15 cellular contexts compared by ENCODE assay signal in genomic region chr19:10206226-10206873, GRCh38. TPM values are rescaled to one million over a fixed set of nuclear protein-coding genes. Genes with fewer than 3 reads are reported as not detected.
DNase-seq lines count a peak whose midpoint lies in the region; ATAC-seq, FAIRE-seq and TF ChIP-seq lines count a peak whose summit lies in the region.
"Had no signal": no experiment of that assay in that cellular context is flagged by ENCODE, and none has a peak within 500 bp of the region (broad histone marks: within the 10 kb centered on the region; RNA-seq: fewer than 3 reads in every experiment).

No MANE protein-coding gene starts in this region.

- no peak for FAIRE-seq in HepG2 (lab: Jason Lieb, UNC)
- FAIRE-seq: GM18507 had no signal

- intact Hi-C loops in HepG2 (cut with micrococcal nuclease; ENCODE audit: unreplicated experiment) = no loop called here
- intact Hi-C loops in right lobe of liver (cut with DNase I) = no loop called here
- intact Hi-C loops in Right ventricle myocardium superior (cut with DNase I) = no loop called here

- H3K27ac ChIP-seq in HepG2 (ENCODE audit: extremely low read length, insufficient read depth, low read length) (no peak overlapping the region), right lobe of liver (no peak overlapping the region), SK-N-SH (ENCODE audit: low read depth in 2 of 2, low read length in 1 of 2) (no peak overlapping the region)
- H3K27ac ChIP-seq: ascending aorta, sigmoid colon, suprapubic skin had no signal

- DNase-seq in HepG2 (ENCODE audit: low spot score) = peak; percentile 45
- no peak for DNase-seq in right lobe of liver
- no peak for DNase-seq in SK-N-SH
- peak; percentile 69 for DNase-seq in fibroblast of mammary gland (ENCODE audit: low read depth)
- no peak for DNase-seq in Right ventricle myocardium superior
- DNase-seq: 8988T, activated T-cell treated with anti-CD3 and anti-CD28 coated beads for 4 hours, NCI-H524 treated with DMSO at 0.1 percent for 48 hours, sigmoid colon had no signal

- no peak for TF ChIP-seq POLR2A in HepG2 (IDR thresholded peaks at IDR 0.05; ENCODE audit: insufficient read depth in 1 of 2, low read depth in 2 of 2, low read length in 2 of 2)
- no peak for TF ChIP-seq POLR2A in right lobe of liver (IDR thresholded peaks at IDR 0.05)

- H3K79me2 ChIP-seq in HepG2 (ENCODE audit: insufficient read depth, low read length) = no peaks in the 10 kb centered on the region
- no peaks in the 10 kb centered on the region for H3K79me2 ChIP-seq in SK-N-SH (ENCODE audit: insufficient read depth)

- no peak for TF ChIP-seq RAD21 in HepG2 (CRISPR knock-in tag; IDR thresholded peaks at IDR 0.05)
- no peak for TF ChIP-seq RAD21 in SK-N-SH (IDR thresholded peaks at IDR 0.05; ENCODE audit: low read length)

- H3F3A ChIP-seq in SK-N-SH (replicated peaks; ENCODE audit: insufficient read depth) = no peaks in the 10 kb centered on the region

- H3K9me2 ChIP-seq in SK-N-SH = no peaks in the 10 kb centered on the region

- peak; percentile 92 for ATAC-seq in HepG2
- ATAC-seq in right lobe of liver = no peak
- ATAC-seq in HG03571 (IDR thresholded peaks at IDR 0.05; ENCODE audit: unreplicated experiment) = no peak
- ATAC-seq in Right ventricle myocardium superior (ENCODE audit: poor library complexity) = no peak
- ATAC-seq in HG03457 (IDR thresholded peaks at IDR 0.05; ENCODE audit: unreplicated experiment) = no peak
- no peak for ATAC-seq in HG02981 (IDR thresholded peaks at IDR 0.05; ENCODE audit: unreplicated experiment)

- CTCF ChIA-PET in HepG2 (lab: Yijun Ruan, JAX; ENCODE audit: low intra/inter-chr PET ratio, low total read pairs) (no interaction called here), SK-N-SH (lab: Yijun Ruan, JAX) (interaction anchor here (0.9 kb wide), 1 partner anchor 13 kb away, joined by 6 read pairs; no protein-coding TSS in a partner anchor)

- H3K9ac ChIP-seq in HepG2 (ENCODE audit: insufficient read depth, low read depth, low read length) (no peak overlapping the region), SK-N-SH (no peak overlapping the region)

- 18% methylated on average over 5 of the region's 10 CpGs for WGBS in HepG2 (ENCODE audit: low lambda C conversion rate)
- 81% methylated on average over 4 of the region's 10 CpGs for WGBS in right lobe of liver (ENCODE audit: insufficient coverage, low coverage, low lambda C conversion rate, missing lambda C conversion rate)
- WGBS in SK-N-SH (ENCODE audit: low lambda C conversion rate) = 52% methylated on average over 4 of the region's 10 CpGs

- no peak for TF ChIP-seq EP300 in HepG2 (IDR thresholded peaks at IDR 0.05; ENCODE audit: low read depth in 2 of 2, low read length in 2 of 2)
- TF ChIP-seq EP300 in HepG2 (CRISPR knock-in tag; IDR thresholded peaks at IDR 0.05; ENCODE audit: borderline replicate concordance) = 0 out of 2 replicates have a peak, but pooled peaks have one; percentile 18
- TF ChIP-seq EP300 in SK-N-SH (IDR thresholded peaks at IDR 0.05; ENCODE audit: borderline replicate concordance in 1 of 2, low read depth in 1 of 2, low read length in 1 of 2) = no peak

- TF ChIP-seq CTCF in HepG2 (CRISPR knock-in tag; IDR thresholded peaks at IDR 0.05) = no peak
- no peak for TF ChIP-seq CTCF in right lobe of liver (IDR thresholded peaks at IDR 0.05)
- no peak for TF ChIP-seq CTCF in SK-N-SH (IDR thresholded peaks at IDR 0.05)
- TF ChIP-seq CTCF in fibroblast of mammary gland (conservative IDR thresholded peaks at IDR 0.05; ENCODE audit: control insufficient read depth, insufficient read depth, low read depth, low read length) = no peak

- POLR2A ChIA-PET in HepG2 (lab: Yijun Ruan, JAX) = interaction anchor here (0.7 to 1.9 kb wide), 3 partner anchors 9 to 93 kb away, joined by 3 to 11 read pairs (median 3); partner anchors contain the start of gene DNMT1
- POLR2A ChIA-PET in SK-N-SH (lab: Yijun Ruan, JAX) = interaction anchor here (1.2 kb wide), 1 partner anchor 11 kb away, joined by 4 read pairs; no protein-coding TSS in a partner anchor

- no peaks in the 10 kb centered on the region; a peak in 2 of 5 replicates for H3K27me3 ChIP-seq in HepG2 (ENCODE audit: control insufficient read depth in 1 of 2, insufficient read depth in 2 of 2, low read length in 2 of 2)
- H3K27me3 ChIP-seq in right lobe of liver = no peaks in the 10 kb centered on the region
- H3K27me3 ChIP-seq in SK-N-SH (ENCODE audit: insufficient read depth) = no peaks in the 10 kb centered on the region
- H3K27me3 ChIP-seq: ascending aorta, sigmoid colon, suprapubic skin had no signal

- H3K4me1 ChIP-seq in HepG2 (ENCODE audit: insufficient read depth, low read length) (peaks cover 32% of the 10 kb centered on the region), right lobe of liver (no peaks in the 10 kb centered on the region), SK-N-SH (ENCODE audit: control insufficient read depth in 1 of 2, insufficient read depth in 2 of 2, low read depth in 1 of 2, low read length in 1 of 2) (no peaks in the 10 kb centered on the region)
- H3K4me1 ChIP-seq: ascending aorta, sigmoid colon, suprapubic skin had no signal

- H3K4me3 ChIP-seq in HepG2 (replicated peaks in 1 of 3; ENCODE audit: insufficient read depth in 1 of 3, low read depth in 2 of 3, low read length in 3 of 3) (no peak overlapping the region), right lobe of liver (no peak overlapping the region), SK-N-SH (ENCODE audit: low read depth in 2 of 2, low read length in 1 of 2) (no peak overlapping the region), fibroblast of mammary gland (ENCODE audit: control insufficient read depth, low read depth, low read length) (no peak overlapping the region)
- H3K4me3 ChIP-seq: ascending aorta, sigmoid colon, suprapubic skin had no signal

- no TSS peak for BruUV-seq in HepG2 (replicated peaks; lab: Mats Ljungman, UMichigan)

- H3K4me2 ChIP-seq in HepG2 (ENCODE audit: low read depth, low read length) (peak overlapping the region; percentile 21; the same call in 1 of the 2 replicates), SK-N-SH (no peak overlapping the region)

- H3K9me3 ChIP-seq in HepG2 (ENCODE audit: low read length) (no peaks in the 10 kb centered on the region), right lobe of liver (no peaks in the 10 kb centered on the region), SK-N-SH (no peaks in the 10 kb centered on the region)
- H3K9me3 ChIP-seq: ascending aorta, sigmoid colon had no signal

- H3K36me3 ChIP-seq in HepG2 (replicated peaks in 1 of 2; ENCODE audit: control insufficient read depth in 1 of 2, insufficient read depth in 2 of 2, low read length in 2 of 2) (no peaks in the 10 kb centered on the region), right lobe of liver (no peaks in the 10 kb centered on the region), SK-N-SH (replicated peaks in 1 of 2; ENCODE audit: control insufficient read depth in 1 of 2, insufficient read depth in 2 of 2, low read length in 1 of 2) (no peaks in the 10 kb centered on the region)
- H3K36me3 ChIP-seq: ascending aorta, sigmoid colon, suprapubic skin had no signal

- in situ Hi-C loops in HepG2 (cut with HindIII; ENCODE audit: extremely low pct_ligation_motif_present, low pct_unique_long_range_greater_than_20kb) = no loop called here

- H4K20me1 ChIP-seq in HepG2 (ENCODE audit: insufficient read depth, low read length) (no peaks in the 10 kb centered on the region), SK-N-SH (ENCODE audit: insufficient read depth) (no peaks in the 10 kb centered on the region)

- H2AFZ ChIP-seq in HepG2 (ENCODE audit: low read length) (no peak overlapping the region), SK-N-SH (ENCODE audit: low read depth) (no peak overlapping the region)

RNA-seq across cellular contexts. Expression of gene DNMT1, which starts 11.6 kb away (rescaled TPM):
- total RNA-seq in HepG2 (2016; rRNA removed; fragmentation: Illumina TruSeq; extraction: Trizol) (71.3 and 91.1 TPM in 2 replicates), right lobe of liver (10 to 100 TPM; 12.6 to 37.3 (median 24.4) TPM), Right ventricle myocardium superior (22.7 TPM)
- 19.2 and 22.3 TPM in 2 replicates for total RNA-seq in HepG2 (2016; cell fraction: cytosol; rRNA removed; fragmentation: Illumina TruSeq; extraction: Trizol; ENCODE audit: low read depth)
- total RNA-seq in HepG2 (2016; cell fraction: insoluble cytoplasmic fraction; rRNA removed; fragmentation: Illumina TruSeq; extraction: Trizol) = 56.4 and 79.8 TPM in 2 replicates
- total RNA-seq in HepG2 (2016; cell fraction: membrane; rRNA removed; fragmentation: Illumina TruSeq; extraction: Trizol) = 22.8 and 25.9 TPM in 2 replicates
- 75.7 and 86.8 TPM in 2 replicates for total RNA-seq in HepG2 (2016; cell fraction: nucleus; rRNA removed; fragmentation: Illumina TruSeq; extraction: Trizol)
- polyA plus RNA-seq in HepG2 (2011; rRNA removed) (24.5 and 31.2 TPM in 2 replicates), SK-N-SH (2012; rRNA removed) (46.1 and 58.3 TPM in 2 replicates)
- 8.4 and 10.3 TPM in 2 replicates for polyA plus RNA-seq in HepG2 (2011; cell fraction: cytosol; rRNA removed)
- 93.5 and 117 TPM in 2 replicates for polyA plus RNA-seq in HepG2 (2011; cell fraction: nucleus; rRNA removed)
- polyA plus RNA-seq in HepG2 (2012) = 44.7 and 63.7 TPM in 2 replicates
- 4.3 and 4.9 TPM in 2 replicates for polyA plus RNA-seq in HepG2 (2016; cell fraction: cytosol; fragmentation: Illumina TruSeq; extraction: Trizol; ENCODE audit: low read depth)
- 51.8 and 69.6 TPM in 2 replicates for polyA plus RNA-seq in HepG2 (2016; cell fraction: insoluble cytoplasmic fraction; fragmentation: Illumina TruSeq; extraction: Trizol; ENCODE audit: low read depth)
- 11.8 and 13.3 TPM in 2 replicates for polyA plus RNA-seq in HepG2 (2016; cell fraction: membrane; fragmentation: Illumina TruSeq; extraction: Trizol; ENCODE audit: low read depth)
- 227 and 231 TPM in 2 replicates for polyA plus RNA-seq in HepG2 (2016; cell fraction: nucleus; fragmentation: Illumina TruSeq; extraction: Trizol; ENCODE audit: insufficient read depth, low read depth)
- polyA minus RNA-seq in HepG2 (2011; rRNA and poly(A)+ RNA removed; ENCODE audit: low replicate concordance) = 52.1 and 125 TPM in 2 replicates
- 28.0 and 28.5 TPM in 2 replicates for polyA minus RNA-seq in HepG2 (2011; cell fraction: cytosol; rRNA and poly(A)+ RNA removed)
- 40.2 and 40.9 TPM in 2 replicates for polyA minus RNA-seq in HepG2 (2011; cell fraction: nucleus; rRNA and poly(A)+ RNA removed)
- 33.8 and 37.3 TPM in 2 replicates for polyA plus RNA-seq in SK-N-SH (2012; cell fraction: cytosol; rRNA removed)
- polyA plus RNA-seq in SK-N-SH (2012; cell fraction: nucleus; rRNA removed) = 151 and 170 TPM in 2 replicates

RNA-seq across cellular contexts. Expression of gene S1PR2, which starts 24.8 kb away (rescaled TPM):
- total RNA-seq in HepG2 (2016; rRNA removed; fragmentation: Illumina TruSeq; extraction: Trizol) = 0.93 and 1.3 TPM in 2 replicates
- 0.26 and 0.51 TPM in 2 replicates for total RNA-seq in HepG2 (2016; cell fraction: cytosol; rRNA removed; fragmentation: Illumina TruSeq; extraction: Trizol; ENCODE audit: low read depth)
- 0.77 and 1.4 TPM in 2 replicates for total RNA-seq in HepG2 (2016; cell fraction: insoluble cytoplasmic fraction; rRNA removed; fragmentation: Illumina TruSeq; extraction: Trizol)
- total RNA-seq in HepG2 (2016; cell fraction: membrane; rRNA removed; fragmentation: Illumina TruSeq; extraction: Trizol) = 1.2 and 1.4 TPM in 2 replicates
- 0.66 and 1.0 TPM in 2 replicates for total RNA-seq in HepG2 (2016; cell fraction: nucleus; rRNA removed; fragmentation: Illumina TruSeq; extraction: Trizol)
- polyA plus RNA-seq in HepG2 (2011; rRNA removed) = 0.91 and 1.2 TPM in 2 replicates
- polyA plus RNA-seq in HepG2 (2011; cell fraction: cytosol; rRNA removed) = 1.1 and 1.2 TPM in 2 replicates
- 0.51 and 0.69 TPM in 2 replicates for polyA plus RNA-seq in HepG2 (2011; cell fraction: nucleus; rRNA removed)
- polyA plus RNA-seq in HepG2 (2012) = 0.59 and 0.71 TPM in 2 replicates
- 0.19 and 0.20 TPM in 2 replicates for polyA plus RNA-seq in HepG2 (2016; cell fraction: cytosol; fragmentation: Illumina TruSeq; extraction: Trizol; ENCODE audit: low read depth)
- 0.53 and 0.66 TPM in 2 replicates for polyA plus RNA-seq in HepG2 (2016; cell fraction: insoluble cytoplasmic fraction; fragmentation: Illumina TruSeq; extraction: Trizol; ENCODE audit: low read depth)
- 0.55 and 0.86 TPM in 2 replicates for polyA plus RNA-seq in HepG2 (2016; cell fraction: membrane; fragmentation: Illumina TruSeq; extraction: Trizol; ENCODE audit: low read depth)
- polyA plus RNA-seq in HepG2 (2016; cell fraction: nucleus; fragmentation: Illumina TruSeq; extraction: Trizol; ENCODE audit: insufficient read depth, low read depth) = 1.1 and 1.4 TPM in 2 replicates
- 10.2 and 10.5 TPM in 2 replicates for polyA minus RNA-seq in HepG2 (2011; rRNA and poly(A)+ RNA removed; ENCODE audit: low replicate concordance)
- 2.3 and 2.4 TPM in 2 replicates for polyA minus RNA-seq in HepG2 (2011; cell fraction: cytosol; rRNA and poly(A)+ RNA removed)
- 0.77 and 0.99 TPM in 2 replicates for polyA minus RNA-seq in HepG2 (2011; cell fraction: nucleus; rRNA and poly(A)+ RNA removed)
- 1 to 10 TPM; 1.7 to 6.6 (median 4.1) TPM for total RNA-seq in right lobe of liver
- polyA plus RNA-seq in SK-N-SH (2012; rRNA removed) = 3.6 and 3.8 TPM in 2 replicates
- 2.1 and 2.5 TPM in 2 replicates for polyA plus RNA-seq in SK-N-SH (2012; cell fraction: cytosol; rRNA removed)
- polyA plus RNA-seq in SK-N-SH (2012; cell fraction: nucleus; rRNA removed) = 3.3 and 4.4 TPM in 2 replicates
- total RNA-seq in Right ventricle myocardium superior = 5.9 TPM

RNA-seq across cellular contexts. Expression of gene MRPL4, which starts 45.7 kb away (rescaled TPM):
- total RNA-seq in HepG2 (2016; rRNA removed; fragmentation: Illumina TruSeq; extraction: Trizol) (36.7 and 40.6 TPM in 2 replicates), right lobe of liver (100 to 1,000 TPM in 1 of 6 experiments, 10 to 100 TPM in 5; 33.7 to 109 (median 38.2) TPM), Right ventricle myocardium superior (72.4 TPM)
- total RNA-seq in HepG2 (2016; cell fraction: cytosol; rRNA removed; fragmentation: Illumina TruSeq; extraction: Trizol; ENCODE audit: low read depth) = 27.9 and 28.7 TPM in 2 replicates
- 31.8 and 42.1 TPM in 2 replicates for total RNA-seq in HepG2 (2016; cell fraction: insoluble cytoplasmic fraction; rRNA removed; fragmentation: Illumina TruSeq; extraction: Trizol)
- total RNA-seq in HepG2 (2016; cell fraction: membrane; rRNA removed; fragmentation: Illumina TruSeq; extraction: Trizol) = 31.0 and 33.7 TPM in 2 replicates
- total RNA-seq in HepG2 (2016; cell fraction: nucleus; rRNA removed; fragmentation: Illumina TruSeq; extraction: Trizol) = 19.4 and 26.7 TPM in 2 replicates
- polyA plus RNA-seq in HepG2 (2011; rRNA removed) (42.5 and 45.4 TPM in 2 replicates), SK-N-SH (2012; rRNA removed) (76.0 and 110 TPM in 2 replicates)
- polyA plus RNA-seq in HepG2 (2011; cell fraction: cytosol; rRNA removed) = 43.4 and 60.6 TPM in 2 replicates
- 90.6 and 101 TPM in 2 replicates for polyA plus RNA-seq in HepG2 (2011; cell fraction: nucleus; rRNA removed)
- 32.0 and 46.2 TPM in 2 replicates for polyA plus RNA-seq in HepG2 (2012)
- 69.8 and 81.5 TPM in 2 replicates for polyA plus RNA-seq in HepG2 (2016; cell fraction: cytosol; fragmentation: Illumina TruSeq; extraction: Trizol; ENCODE audit: low read depth)
- 76.0 and 88.0 TPM in 2 replicates for polyA plus RNA-seq in HepG2 (2016; cell fraction: insoluble cytoplasmic fraction; fragmentation: Illumina TruSeq; extraction: Trizol; ENCODE audit: low read depth)
- polyA plus RNA-seq in HepG2 (2016; cell fraction: membrane; fragmentation: Illumina TruSeq; extraction: Trizol; ENCODE audit: low read depth) = 72.3 and 74.6 TPM in 2 replicates
- polyA plus RNA-seq in HepG2 (2016; cell fraction: nucleus; fragmentation: Illumina TruSeq; extraction: Trizol; ENCODE audit: insufficient read depth, low read depth) = 80.4 and 81.9 TPM in 2 replicates
- 34.7 and 41.5 TPM in 2 replicates for polyA minus RNA-seq in HepG2 (2011; rRNA and poly(A)+ RNA removed; ENCODE audit: low replicate concordance)
- polyA minus RNA-seq in HepG2 (2011; cell fraction: cytosol; rRNA and poly(A)+ RNA removed) = 14.2 and 20.8 TPM in 2 replicates
- polyA minus RNA-seq in HepG2 (2011; cell fraction: nucleus; rRNA and poly(A)+ RNA removed) = 15.0 and 15.5 TPM in 2 replicates
- polyA plus RNA-seq in SK-N-SH (2012; cell fraction: cytosol; rRNA removed) = 47.1 and 75.1 TPM in 2 replicates
- 101 and 137 TPM in 2 replicates for polyA plus RNA-seq in SK-N-SH (2012; cell fraction: nucleus; rRNA removed)

Comparison
In these comparisons a context has a peak if more than half of its experiments do, and no peak if none do; other contexts are left out.
1. DNase-seq: peak in HepG2 (single experiment) and fibroblast of mammary gland (single experiment); none in right lobe of liver (0 of 3), SK-N-SH (single experiment) and Right ventricle myocardium superior (single experiment).
2. Of the 25 proteins assayed by ChIP-seq in both HepG2 and SK-N-SH: peak only in HepG2: JUND, MXI1, USF2 and ZBTB33; only in SK-N-SH: none; in both: FOSL2 and MAX; in neither: 18; mixed calls (peak in some experiments, not most) for 1.